7 cellular contexts compared by ENCODE assay signal in genomic region chr15:61253186-61253585, GRCh38.
"Had no signal": no experiment of that assay in that cellular context is flagged by ENCODE, and none has a peak within 500 bp of the region (broad histone marks: within the 10 kb centered on the region; RNA-seq: fewer than 3 reads in every experiment).

No MANE protein-coding gene starts in this region.

- H2AFZ ChIP-seq: GM23338 had no signal

- H3K4me2 ChIP-seq: GM23338 had no signal

- H3K27ac ChIP-seq: HL-60 had no signal

- DNase-seq: H9, HFFc6, KG1 had no signal

- ATAC-seq: GM23338, HCT116, HepG2 had no signal

- H3K4me3 ChIP-seq: GM23338 had no signal
